Comparison of ENCODE assay signal across 10 cellular contexts in genomic region chr22:24134090-24134846, GRCh38. TPM values are rescaled to one million over a fixed set of nuclear protein-coding genes. Genes with fewer than 3 reads are reported as not detected.
DNase-seq lines count a peak whose midpoint lies in the region; ATAC-seq, FAIRE-seq and TF ChIP-seq lines count a peak whose summit lies in the region.
"Had no signal": no experiment of that assay in that cellular context is flagged by ENCODE, and none has a peak within 500 bp of the region (broad histone marks: within the 10 kb centered on the region; RNA-seq: fewer than 3 reads in every experiment).

No MANE protein-coding gene starts in this region.

- in situ Hi-C loops in HepG2 (cut with HindIII; ENCODE audit: extremely low pct_ligation_motif_present, low pct_unique_long_range_greater_than_20kb) = no loop called here

- no peak for ATAC-seq in HG02870 (IDR thresholded peaks at IDR 0.05; ENCODE audit: unreplicated experiment)
- no peak for ATAC-seq in HepG2

- CTCF ChIA-PET in HepG2 (lab: Yijun Ruan, JAX; ENCODE audit: low intra/inter-chr PET ratio, low total read pairs) = no interaction called here

- H3K4me3 ChIP-seq in HepG2 (replicated peaks in 1 of 3; ENCODE audit: insufficient read depth in 1 of 3, low read depth in 2 of 3, low read length in 3 of 3) = no peak overlapping the region

- no peak for TF ChIP-seq RAD21 in HepG2 (CRISPR knock-in tag; IDR thresholded peaks at IDR 0.05)

- no peaks in the 10 kb centered on the region for H3K4me1 ChIP-seq in HepG2 (ENCODE audit: insufficient read depth, low read length)

- no peak for TF ChIP-seq CTCF in HepG2 (CRISPR knock-in tag; IDR thresholded peaks at IDR 0.05)

- no peak overlapping the region for H2AFZ ChIP-seq in HepG2 (ENCODE audit: low read length)

- H3K4me2 ChIP-seq in HepG2 (ENCODE audit: low read depth, low read length) = no peak overlapping the region

- no peak overlapping the region for H3K27ac ChIP-seq in HepG2 (ENCODE audit: extremely low read length, insufficient read depth, low read length)
- H3K27ac ChIP-seq: C4-2B had no signal

- no peak overlapping the region for H3K9ac ChIP-seq in HepG2 (ENCODE audit: insufficient read depth, low read depth, low read length)

- FAIRE-seq in HepG2 (lab: Jason Lieb, UNC) = no peak
- FAIRE-seq: H1 had no signal

- H4K20me1 ChIP-seq in HepG2 (ENCODE audit: insufficient read depth, low read length) = no peaks in the 10 kb centered on the region

- WGBS in HepG2 (ENCODE audit: low lambda C conversion rate) = 98% methylated on average over 19 of the region's 22 CpGs

- TF ChIP-seq POLR2A in HepG2 (IDR thresholded peaks at IDR 0.05; ENCODE audit: insufficient read depth in 1 of 2, low read depth in 2 of 2, low read length in 2 of 2) = no peak

- no peaks in the 10 kb centered on the region for H3K9me3 ChIP-seq in HepG2 (ENCODE audit: low read length)

- H3K27me3 ChIP-seq in HepG2 (ENCODE audit: control insufficient read depth in 1 of 2, insufficient read depth in 2 of 2, low read length in 2 of 2) = no peaks in the 10 kb centered on the region

- intact Hi-C loops in HepG2 (cut with micrococcal nuclease; ENCODE audit: unreplicated experiment) = no loop called here

- TF ChIP-seq EP300 in HepG2 (IDR thresholded peaks at IDR 0.05; ENCODE audit: low read depth in 2 of 2, low read length in 2 of 2) (no peak), HepG2 (CRISPR knock-in tag; IDR thresholded peaks at IDR 0.05; ENCODE audit: borderline replicate concordance) (no peak)

- peak in 9 of 14 donors; percentile 10 to 71 (median 45) for DNase-seq in C1 segment of cervical spinal cord (lab: John Stamatoyannopoulos, UW)
- DNase-seq in activated CD4-positive, alpha-beta T cell treated with anti-CD3 and anti-CD28 coated beads, Interleukin-2, amount 50 U/mL, for 4 hours = peak; percentile 79 to 81
- DNase-seq in ecto neural progenitor cell (ENCODE audit: low spot score) = peak; percentile 76
- peak; percentile 38 to 42 for DNase-seq in stimulated activated CD4-positive, alpha-beta T cell treated with anti-CD3 and anti-CD28 coated beads, Interleukin-12 subunit alpha, Interleukin-12 subunit beta, amount 100 ng/mL, for 24 hours (ENCODE audit: low read depth in 2 of 2)
- DNase-seq in iPS-NIHi11 (ENCODE audit: low spot score) = no peak
- no peak for DNase-seq in AG08395 (ENCODE audit: low spot score)
- DNase-seq in HepG2 (ENCODE audit: low spot score) = no peak

- no peaks in the 10 kb centered on the region for H3K79me2 ChIP-seq in HepG2 (ENCODE audit: insufficient read depth, low read length)

- H3K36me3 ChIP-seq in HepG2 (replicated peaks in 1 of 2; ENCODE audit: control insufficient read depth in 1 of 2, insufficient read depth in 2 of 2, low read length in 2 of 2) = peaks cover 37 to 70% of the 10 kb centered on the region in 2 experiments

- POLR2A ChIA-PET in HepG2 (lab: Yijun Ruan, JAX) = no interaction called here

- no TSS peak for BruUV-seq in HepG2 (replicated peaks; lab: Mats Ljungman, UMichigan)

TF ChIP-seq in HepG2, 621 proteins besides CTCF, POLR2A, EP300 and RAD21:
- TF ChIP-seq ZNF276 (CRISPR knock-in tag; IDR thresholded peaks at IDR 0.05; ENCODE audit: low read depth) = no peak
- TF ChIP-seq ZKSCAN1 (IDR thresholded peaks at IDR 0.05; ENCODE audit: low read length) = no peak
- TF ChIP-seq SRY (CRISPR knock-in tag; IDR thresholded peaks at IDR 0.05) = no peak
- TF ChIP-seq ZNF652 (CRISPR knock-in tag; IDR thresholded peaks at IDR 0.05; ENCODE audit: borderline replicate concordance, low read depth) = no peak
- TF ChIP-seq JUND (CRISPR knock-in tag; IDR thresholded peaks at IDR 0.05) = no peak
- TF ChIP-seq SP140L (CRISPR knock-in tag; IDR thresholded peaks at IDR 0.05; ENCODE audit: borderline replicate concordance) = no peak
- TF ChIP-seq ZNF484 (CRISPR knock-in tag; IDR thresholded peaks at IDR 0.05; ENCODE audit: borderline replicate concordance, low read depth) = no peak
- TF ChIP-seq ASH2L (IDR thresholded peaks at IDR 0.05; ENCODE audit: insufficient read length, low read depth, low read length) = no peak
- no peak for TF ChIP-seq NFATC3 (CRISPR knock-in tag; IDR thresholded peaks at IDR 0.05)
- TF ChIP-seq BCL3 (CRISPR knock-in tag; IDR thresholded peaks at IDR 0.05) = no peak
- no peak for TF ChIP-seq CCAR2 (optimal IDR thresholded peaks at IDR 0.05; ENCODE audit: low read depth, low read length)
- no peak for TF ChIP-seq TRIM22 (IDR thresholded peaks at IDR 0.05)
- TF ChIP-seq MXD4 (CRISPR knock-in tag; IDR thresholded peaks at IDR 0.05) = no peak
- TF ChIP-seq ZNF841 (CRISPR knock-in tag; IDR thresholded peaks at IDR 0.05; ENCODE audit: borderline replicate concordance) = no peak
- no peak for TF ChIP-seq ZNF850 (CRISPR knock-in tag; conservative IDR thresholded peaks at IDR 0.05)

RNA-seq across cellular contexts. Expression of gene SUSD2, which starts 47.0 kb away (rescaled TPM):
- total RNA-seq in HepG2 (2016; rRNA removed; fragmentation: Illumina TruSeq; extraction: Trizol) = 0.94 and 2.1 TPM in 2 replicates
- total RNA-seq in HepG2 (2016; cell fraction: cytosol; rRNA removed; fragmentation: Illumina TruSeq; extraction: Trizol; ENCODE audit: low read depth) = 0.20 and 0.44 TPM in 2 replicates
- total RNA-seq in HepG2 (2016; cell fraction: insoluble cytoplasmic fraction; rRNA removed; fragmentation: Illumina TruSeq; extraction: Trizol) = 0.64 and 2.1 TPM in 2 replicates
- 0.48 and 0.49 TPM in 2 replicates for total RNA-seq in HepG2 (2016; cell fraction: membrane; rRNA removed; fragmentation: Illumina TruSeq; extraction: Trizol)
- 3.6 and 3.8 TPM in 2 replicates for total RNA-seq in HepG2 (2016; cell fraction: nucleus; rRNA removed; fragmentation: Illumina TruSeq; extraction: Trizol)
- polyA plus RNA-seq in HepG2 (2011; rRNA removed) = 11.0 and 12.7 TPM in 2 replicates
- 3.8 and 6.5 TPM in 2 replicates for polyA plus RNA-seq in HepG2 (2011; cell fraction: cytosol; rRNA removed)
- 12.4 and 16.2 TPM in 2 replicates for polyA plus RNA-seq in HepG2 (2011; cell fraction: nucleus; rRNA removed)
- 2.7 and 4.1 TPM in 2 replicates for polyA plus RNA-seq in HepG2 (2012)
- polyA plus RNA-seq in HepG2 (2016; cell fraction: cytosol; fragmentation: Illumina TruSeq; extraction: Trizol; ENCODE audit: low read depth) = 0.27 and 0.36 TPM in 2 replicates
- 1.3 and 1.8 TPM in 2 replicates for polyA plus RNA-seq in HepG2 (2016; cell fraction: insoluble cytoplasmic fraction; fragmentation: Illumina TruSeq; extraction: Trizol; ENCODE audit: low read depth)
- polyA plus RNA-seq in HepG2 (2016; cell fraction: membrane; fragmentation: Illumina TruSeq; extraction: Trizol; ENCODE audit: low read depth) = 0.41 and 0.74 TPM in 2 replicates
- polyA plus RNA-seq in HepG2 (2016; cell fraction: nucleus; fragmentation: Illumina TruSeq; extraction: Trizol; ENCODE audit: insufficient read depth, low read depth) = 8.0 and 8.7 TPM in 2 replicates
- 0.77 and 15.6 TPM in 2 replicates for polyA minus RNA-seq in HepG2 (2011; rRNA and poly(A)+ RNA removed; ENCODE audit: low replicate concordance)
- 5.4 and 6.8 TPM in 2 replicates for polyA minus RNA-seq in HepG2 (2011; cell fraction: cytosol; rRNA and poly(A)+ RNA removed)
- 4.4 and 4.6 TPM in 2 replicates for polyA minus RNA-seq in HepG2 (2011; cell fraction: nucleus; rRNA and poly(A)+ RNA removed)

Comparison
In these comparisons a context has a peak if more than half of its experiments do, and no peak if none do; other contexts are left out.
1. DNase-seq: peak in C1 segment of cervical spinal cord (9 of 14), activated CD4-positive, alpha-beta T cell treated with anti-CD3 and anti-CD28 coated beads, Interleukin-2, amount 50 U/mL, for 4 hours (2 of 2), ecto neural progenitor cell (single experiment) and stimulated activated CD4-positive, alpha-beta T cell treated with anti-CD3 and anti-CD28 coated beads, Interleukin-12 subunit alpha, Interleukin-12 subunit beta, amount 100 ng/mL, for 24 hours (2 of 2); none in iPS-NIHi11 (single experiment), AG08395 (single experiment) and HepG2 (single experiment).